In genomic region chr14:34027130-34027989, GRCh38 we compare ENCODE assay signal across 1 cellular context.
TF ChIP-seq lines count a peak whose summit lies in the region.

No MANE protein-coding gene starts in this region.

TF ChIP-seq in K562, 482 proteins besides CTCF, POLR2A, EP300 and RAD21:
- TF ChIP-seq ZBTB40 (IDR thresholded peaks at IDR 0.05) (no peak), ZBTB40 (CRISPR knock-in tag; IDR thresholded peaks at IDR 0.05) (no peak), POLR2H (tag; IDR thresholded peaks at IDR 0.05; ENCODE audit: low read depth) (no peak), SLC30A9 (CRISPR knock-in tag; IDR thresholded peaks at IDR 0.05) (no peak), HDAC8 (tag; IDR thresholded peaks at IDR 0.05) (no peak), TFE3 (CRISPR knock-in tag; IDR thresholded peaks at IDR 0.05) (peak; percentile 29), RAD51 (IDR thresholded peaks at IDR 0.05; ENCODE audit: borderline replicate concordance, low read depth) (peak; percentile 51; the same call in 1 of the 2 replicates)
- TF ChIP-seq, protein P1, sequence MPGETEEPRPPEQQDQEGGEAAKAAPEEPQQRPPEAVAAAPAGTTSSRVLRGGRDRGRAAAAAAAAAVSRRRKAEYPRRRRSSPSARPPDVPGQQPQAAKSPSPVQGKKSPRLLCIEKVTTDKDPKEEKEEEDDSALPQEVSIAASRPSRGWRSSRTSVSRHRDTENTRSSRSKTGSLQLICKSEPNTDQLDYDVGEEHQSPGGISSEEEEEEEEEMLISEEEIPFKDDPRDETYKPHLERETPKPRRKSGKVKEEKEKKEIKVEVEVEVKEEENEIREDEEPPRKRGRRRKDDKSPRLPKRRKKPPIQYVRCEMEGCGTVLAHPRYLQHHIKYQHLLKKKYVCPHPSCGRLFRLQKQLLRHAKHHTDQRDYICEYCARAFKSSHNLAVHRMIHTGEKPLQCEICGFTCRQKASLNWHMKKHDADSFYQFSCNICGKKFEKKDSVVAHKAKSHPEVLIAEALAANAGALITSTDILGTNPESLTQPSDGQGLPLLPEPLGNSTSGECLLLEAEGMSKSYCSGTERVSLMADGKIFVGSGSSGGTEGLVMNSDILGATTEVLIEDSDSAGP (CRISPR knock-in tag; IDR thresholded peaks at IDR 0.05) = no peak
